In genomic region chr16:58048494-58048893, GRCh38 we compare ENCODE assay signal across 1 cellular context.
TF ChIP-seq lines count a peak whose summit lies in the region.

No MANE protein-coding gene starts in this region.

TF ChIP-seq in HepG2, 621 proteins besides CTCF, POLR2A, EP300 and RAD21:
- TF ChIP-seq HMGXB4 (CRISPR knock-in tag; IDR thresholded peaks at IDR 0.05; ENCODE audit: borderline replicate concordance in 1 of 2, low read depth in 1 of 2) (no peak), SOX13 (IDR thresholded peaks at IDR 0.05) (no peak), SOX13 (CRISPR knock-in tag; conservative IDR thresholded peaks at IDR 0.05 in 1 of 2, IDR thresholded peaks at IDR 0.05 in 1 of 2) (no peak), THYN1 (CRISPR knock-in tag; IDR thresholded peaks at IDR 0.05; ENCODE audit: borderline replicate concordance, low read depth) (no peak), ZNF788 (CRISPR knock-in tag; IDR thresholded peaks at IDR 0.05; ENCODE audit: borderline replicate concordance) (no peak), MLX (CRISPR knock-in tag; IDR thresholded peaks at IDR 0.05) (no peak), ZNF232 (CRISPR knock-in tag; IDR thresholded peaks at IDR 0.05; ENCODE audit: borderline replicate concordance) (0 out of 2 replicates have a peak, but pooled peaks have one; percentile 28)
TF ChIP-seq in HepG2: peak in this region for 1.
